7 cellular contexts compared by ENCODE assay signal in genomic region chr10:114499630-114500190, GRCh38.
DNase-seq lines count a peak whose midpoint lies in the region; ATAC-seq and TF ChIP-seq lines count a peak whose summit lies in the region.

No MANE protein-coding gene starts in this region.

- no peaks in the 10 kb centered on the region for H3K9me3 Mint-ChIP-seq in activated T-helper 17 cell treated with anti-CD3 and anti-CD28 coated beads, Interleukin-2, amount 50 U/mL, for 72 hours

- peaks cover 27% of the 10 kb centered on the region for H3K36me3 Mint-ChIP-seq in activated T-helper 17 cell treated with anti-CD3 and anti-CD28 coated beads, Interleukin-2, amount 50 U/mL, for 72 hours (ENCODE audit: low read depth)

- DNase-seq in NCI-H510A (lab: John Stamatoyannopoulos, UW) = peak; percentile 51
- peak; percentile 81 for DNase-seq in spleen
- DNase-seq in amygdala (lab: John Stamatoyannopoulos, UW) = no peak
- no peak for DNase-seq in pons (ENCODE audit: low spot score)
- DNase-seq in DMS79 (lab: John Stamatoyannopoulos, UW) = no peak

- 43 to 59% (median 46%) methylated on average over 8 of the region's 8 CpGs for WGBS in spleen, 5 donors

- H3K4me3 Mint-ChIP-seq in activated T-helper 17 cell treated with anti-CD3 and anti-CD28 coated beads, Interleukin-2, amount 50 U/mL, for 72 hours = peak overlapping the region; percentile 81

- H3K4me3 ChIP-seq in spleen = peak overlapping the region in 1 of 8 donors; percentile 6

- peaks cover 0 to 79% (median 35%) of the 10 kb centered on the region in 6 donors for H3K4me1 ChIP-seq in spleen

- H3K4me1 Mint-ChIP-seq in activated T-helper 17 cell treated with anti-CD3 and anti-CD28 coated beads, Interleukin-2, amount 50 U/mL, for 72 hours = peaks cover 62% of the 10 kb centered on the region

- H3K36me3 ChIP-seq in spleen = peaks cover 0 to 7% (median 0%) of the 10 kb centered on the region in 6 donors

- no peak for TF ChIP-seq POLR2A in spleen (IDR thresholded peaks at IDR 0.05)

- TF ChIP-seq CTCF in spleen (IDR thresholded peaks at IDR 0.05 in 8 of 11, conservative IDR thresholded peaks at IDR 0.05 in 3 of 11) = no peak

- H3K27ac ChIP-seq in spleen = peak overlapping the region; percentile 5 to 90 (median 80)

- H3K27me3 ChIP-seq in spleen (replicated peaks in 1 of 7) = no peaks in the 10 kb centered on the region

- ATAC-seq in GM21423 (IDR thresholded peaks at IDR 0.05; ENCODE audit: unreplicated experiment) = peak; percentile 26
- ATAC-seq in activated T-helper 17 cell treated with anti-CD3 and anti-CD28 coated beads, Interleukin-2, amount 50 U/mL, for 72 hours (replicated peaks) = peak; percentile 82

- no peaks in the 10 kb centered on the region for H3K27me3 Mint-ChIP-seq in activated T-helper 17 cell treated with anti-CD3 and anti-CD28 coated beads, Interleukin-2, amount 50 U/mL, for 72 hours

- H3K27ac Mint-ChIP-seq in activated T-helper 17 cell treated with anti-CD3 and anti-CD28 coated beads, Interleukin-2, amount 50 U/mL, for 72 hours = peak overlapping the region; percentile 96

- intact Hi-C loops in spleen (cut with DNase I; ENCODE audit: low total_unique reads) = no loop called here

- H3K9me3 ChIP-seq in spleen = no peaks in the 10 kb centered on the region

Comparison
In these comparisons a context has a peak if more than half of its experiments do, and no peak if none do; other contexts are left out.
1. DNase-seq: peak in NCI-H510A (single experiment) and spleen (single experiment); none in amygdala (0 of 56), pons (single experiment) and DMS79 (single experiment).